ENCODE assay signal across 8 cellular contexts in genomic region chr4:74444891-74445642, GRCh38. TPM values are rescaled to one million over a fixed set of nuclear protein-coding genes. Genes with fewer than 3 reads are reported as not detected.
DNase-seq lines count a peak whose midpoint lies in the region; ATAC-seq and TF ChIP-seq lines count a peak whose summit lies in the region.

Gene AREG (plus strand): TSS chr4:74445136. CDS start chr4:74445346, 210 bp downstream.

- H3K4me1 ChIP-seq in adrenal gland (replicated peaks in 1 of 2) (peaks cover 0 to 10% of the 10 kb centered on the region in 2 donors), hepatocyte (ENCODE audit: insufficient read depth) (no peaks in the 10 kb centered on the region), sigmoid colon (peaks cover 0 to 16% (median 4%) of the 10 kb centered on the region in 4 donors)

- peak within 1 kb of the TSS; percentile 89 to 99 (median 92) for H3K4me3 Mint-ChIP-seq in T-cell

- peaks cover 7% of the 10 kb centered on the region for H3K79me2 ChIP-seq in hepatocyte

- H3K27me3 ChIP-seq in adrenal gland = no peaks in the 10 kb centered on the region
- H3K27me3 ChIP-seq in hepatocyte = no peaks in the 10 kb centered on the region
- no peaks in the 10 kb centered on the region for H3K27me3 ChIP-seq in sigmoid colon

- peaks cover 14 to 17% (median 14%) of the 10 kb centered on the region in 3 donors for H3K4me1 Mint-ChIP-seq in T-cell

- peak within 1 kb of the TSS; percentile 82 for H2AFZ ChIP-seq in hepatocyte

- H3K36me3 Mint-ChIP-seq in T-cell = peaks cover 8% of the 10 kb centered on the region

- CTCF ChIA-PET in T-cell (lab: Charles Lee) = interaction anchor here (0.7 to 1.6 kb wide), 8 partner anchors 46 to 217 kb away, joined by 3 to 8 read pairs (median 4); no protein-coding TSS in a partner anchor

- no peaks in the 10 kb centered on the region for H3K27me3 Mint-ChIP-seq in T-cell

- TF ChIP-seq CTCF in adrenal gland (IDR thresholded peaks at IDR 0.05) = peak in 5 of 6 experiments; percentile 10 to 35 (median 32)
- TF ChIP-seq CTCF in hepatocyte (IDR thresholded peaks at IDR 0.05; ENCODE audit: poor library complexity) = peak; percentile 57
- peak in 3 of 4 experiments; percentile 27 to 50 (median 34) for TF ChIP-seq CTCF in sigmoid colon (IDR thresholded peaks at IDR 0.05)

- H3K4me3 ChIP-seq in adrenal gland = peak within 1 kb of the TSS in 2 of 4 donors; percentile 20 to 56
- peak within 1 kb of the TSS; percentile 57 for H3K4me3 ChIP-seq in hepatocyte
- H3K4me3 ChIP-seq in sigmoid colon = peak within 1 kb of the TSS; percentile 34 to 74 (median 58)

- no peaks in the 10 kb centered on the region for H3K9me3 ChIP-seq in adrenal gland (replicated peaks in 1 of 3)
- no peaks in the 10 kb centered on the region for H3K9me3 ChIP-seq in hepatocyte (ENCODE audit: low read depth)
- H3K9me3 ChIP-seq in sigmoid colon = no peaks in the 10 kb centered on the region

- no peaks in the 10 kb centered on the region for H4K20me1 ChIP-seq in hepatocyte (ENCODE audit: insufficient read depth, poor library complexity, severe bottlenecking)

- ATAC-seq in GM21528 (IDR thresholded peaks at IDR 0.05; ENCODE audit: low FRiP score, unreplicated experiment) = peak; percentile 91
- ATAC-seq in T-cell (replicated peaks in 1 of 4) = peak; percentile 93 to 94 (median 93)

- intact Hi-C loops in adrenal gland (cut with DNase I) (no loop called here), sigmoid colon (cut with DNase I) (loop anchor here (5.0 kb wide), 1 partner anchor 68 kb away; no protein-coding TSS in a partner anchor)

- peak in 2 of 4 donors; percentile 29 to 52 for TF ChIP-seq EP300 in sigmoid colon (IDR thresholded peaks at IDR 0.05)

- H3K9me3 Mint-ChIP-seq in T-cell = no peaks in the 10 kb centered on the region

- TF ChIP-seq POLR2A in adrenal gland (IDR thresholded peaks at IDR 0.05) (peak in 1 of 2 donors; percentile 39), sigmoid colon (IDR thresholded peaks at IDR 0.05) (peak in 1 of 2 donors; percentile 70)

- no peaks in the 10 kb centered on the region for H3K9me2 ChIP-seq in hepatocyte (replicated peaks; ENCODE audit: insufficient read depth)

- DNase-seq in DMS79 (lab: John Stamatoyannopoulos, UW) (peak; percentile 38), HuH-7.5 (ENCODE audit: low spot score) (peak; percentile 45), T-cell (peak; percentile 65 to 97 (median 92)), adrenal gland (peak; percentile 33 to 78 (median 55)), hepatocyte (ENCODE audit: low spot score) (peak; percentile 91), sigmoid colon (peak; percentile 84), NCI-H2107 treated with DMSO at 0.1 percent for 48 hours (lab: John Stamatoyannopoulos, UW; ENCODE audit: unreplicated experiment) (no peak)

- H3K27ac ChIP-seq in adrenal gland (peak within 1 kb of the TSS in 1 of 5 donors; percentile 63), hepatocyte (peak within 1 kb of the TSS; percentile 91), sigmoid colon (peak within 1 kb of the TSS; percentile 65 to 87 (median 77))

- H3K4me2 ChIP-seq in hepatocyte = peak within 1 kb of the TSS; percentile 91

- WGBS in adrenal gland, 4 donors = 0 to 2% (median 1%) methylated on average over 20 to 64 of the region's 64 CpGs
- WGBS in hepatocyte (ENCODE audit: low lambda C conversion rate, missing lambda C conversion rate) = under 1% methylated on average over 61 of the region's 64 CpGs
- 1% methylated on average over 64 of the region's 64 CpGs for WGBS in sigmoid colon, 2 donors

- POLR2A ChIA-PET in T-cell (lab: Charles Lee) = interaction anchor here (0.6 to 1.9 kb wide), 12 partner anchors 8 to 1655 kb away, joined by 3 to 24 read pairs (median 3); partner anchors contain the start of gene EREG (in 1 of the 2)

- peak within 1 kb of the TSS; percentile 87 to 93 for H3K27ac Mint-ChIP-seq in T-cell

- H3K36me3 ChIP-seq in adrenal gland (replicated peaks in 1 of 2) (no peaks in the 10 kb centered on the region), hepatocyte (replicated peaks; ENCODE audit: insufficient read depth, low read depth) (no peaks in the 10 kb centered on the region), sigmoid colon (no peaks in the 10 kb centered on the region)

RNA-seq across cellular contexts. Expression of gene AREG, which starts in this region (rescaled TPM):
- total RNA-seq in T-cell (10 to 100 TPM in 2 of 5 donors, 1 to 10 TPM in 1, under 1 TPM in 2; 0.54 to 29.4 (median 1.1) TPM), adrenal gland (1 to 10 TPM in 3 of 8 donors, under 1 TPM in 3, not detected in 2; 0.42 to 4.8 (median 1.5) TPM), hepatocyte (116 and 128 TPM in 2 replicates), sigmoid colon (10 to 100 TPM in 3 of 4 donors, 1 to 10 TPM in 1; 1.1 to 12.5 (median 10.7) TPM)
- polyA plus RNA-seq in adrenal gland (1 to 10 TPM in 1 of 3 donors, under 1 TPM in 2; 0.32 to 4.5 (median 0.98) TPM), hepatocyte (129 and 135 TPM in 2 replicates), sigmoid colon (10 to 100 TPM; 13.2 to 31.9 (median 30.3) TPM)
